ENCODE assay signal across 23 cellular contexts in genomic region chr10:78071857-78072179, GRCh38.
"Had no signal": no experiment of that assay in that cellular context is flagged by ENCODE, and none has a peak within 500 bp of the region (broad histone marks: within the 10 kb centered on the region; RNA-seq: fewer than 3 reads in every experiment).

No MANE protein-coding gene starts in this region.

- H3K27me3 ChIP-seq: left lung, pancreas, tibial nerve, uterus had no signal

- H3K9me3 ChIP-seq: left lung, mucosa of descending colon, pancreas, psoas muscle, uterus had no signal

- H3K27ac ChIP-seq: left lung, pancreas, psoas muscle, skin epidermis, tibial nerve, uterus had no signal

- H3K4me3 Mint-ChIP-seq: memory B cell; naive thymus-derived CD4-positive, alpha-beta T cell; natural killer cell treated with Interleukin-12 subunit alpha and Interleukin-12 subunit beta and Interleukin-15 and Interleukin-18, amount 100 ng/mL, for 72 hours; stimulated activated naive CD8-positive, alpha-beta T cell treated with anti-CD3 and anti-CD28 coated beads, Interleukin-15, amount 100 ng/mL, for 72 hours; type B pancreatic cell had no signal

- H3K4me1 ChIP-seq: left lung, pancreas, psoas muscle, tibial nerve, uterus had no signal

- H3K36me3 ChIP-seq: left lung, pancreas, tibial nerve, uterus had no signal

- H3K27ac Mint-ChIP-seq: memory B cell; naive thymus-derived CD4-positive, alpha-beta T cell; natural killer cell treated with Interleukin-12 subunit alpha and Interleukin-12 subunit beta and Interleukin-15 and Interleukin-18, amount 100 ng/mL, for 72 hours; type B pancreatic cell had no signal

- H3K4me1 Mint-ChIP-seq: memory B cell; naive thymus-derived CD4-positive, alpha-beta T cell had no signal

- FAIRE-seq: keratinocyte, pancreas had no signal

- ATAC-seq: left colon; left lung; mucosa of descending colon; naive thymus-derived CD4-positive, alpha-beta T cell; pancreas; psoas muscle; sciatic nerve; stimulated activated naive CD8-positive, alpha-beta T cell treated with anti-CD3 and anti-CD28 coated beads, Interleukin-15, amount 100 ng/mL, for 72 hours had no signal

- H3K4me3 ChIP-seq: left lung, mucosa of descending colon, pancreas, psoas muscle, skin epidermis, tibial nerve, uterus had no signal

- DNase-seq: hippocampal formation; kidney glomerular epithelial cell; left colon; left lung; midbrain; mucosa of descending colon; naive thymus-derived CD4-positive, alpha-beta T cell; pancreas; psoas muscle; stimulated activated CD4-positive, alpha-beta T cell treated with anti-CD3 and anti-CD28 coated beads, Interleukin-12 subunit alpha, Interleukin-12 subunit beta, amount 100 ng/mL, for 4 hours; stimulated activated CD4-positive, alpha-beta T cell treated with anti-CD3 and anti-CD28 coated beads, Interleukin-15, amount 100 ng/mL, for 24 hours; stimulated activated CD4-positive, alpha-beta T cell treated with anti-CD3 and anti-CD28 coated beads, Interleukin-2, amount 100 ng/mL, for 24 hours; stimulated activated CD4-positive, alpha-beta T cell treated with anti-CD3 and anti-CD28 coated beads, Interleukin-4, amount 100 ng/mL, for 1 hour; stimulated activated naive CD4-positive, alpha-beta T cell; stimulated activated naive CD8-positive, alpha-beta T cell treated with anti-CD3 and anti-CD28 coated beads, Interleukin-15, amount 100 ng/mL, for 72 hours; uterus had no signal
